In genomic region chr15:85781099-85781498, GRCh38 we compare ENCODE assay signal across 1 cellular context.
TF ChIP-seq lines count a peak whose summit lies in the region.

No MANE protein-coding gene starts in this region.

TF ChIP-seq in HepG2, 621 proteins besides CTCF, POLR2A, EP300 and RAD21 (continued from another document and continues in another):
- TF ChIP-seq ZFP91 (CRISPR knock-in tag; IDR thresholded peaks at IDR 0.05; ENCODE audit: borderline replicate concordance) (no peak), NR1H2 (CRISPR knock-in tag; IDR thresholded peaks at IDR 0.05; ENCODE audit: borderline replicate concordance, low read depth) (no peak), HNF4A (CRISPR knock-in tag; IDR thresholded peaks at IDR 0.05) (peak; percentile 91), ZNF496 (CRISPR knock-in tag; IDR thresholded peaks at IDR 0.05; ENCODE audit: insufficient replicate concordance) (no peak), ZNF614 (CRISPR knock-in tag; IDR thresholded peaks at IDR 0.05; ENCODE audit: borderline replicate concordance) (0 out of 2 replicates have a peak, but pooled peaks have one; percentile 49), TOE1 (CRISPR knock-in tag; IDR thresholded peaks at IDR 0.05) (no peak), RCOR2 (CRISPR knock-in tag; IDR thresholded peaks at IDR 0.05) (peak; percentile 68), ZNF605 (CRISPR knock-in tag; IDR thresholded peaks at IDR 0.05) (no peak), MEIS2 (CRISPR knock-in tag; IDR thresholded peaks at IDR 0.05) (peak; percentile 90), KAT7 (CRISPR knock-in tag; IDR thresholded peaks at IDR 0.05; ENCODE audit: borderline replicate concordance) (no peak), MTF2 (CRISPR knock-in tag; IDR thresholded peaks at IDR 0.05; ENCODE audit: borderline replicate concordance) (no peak), GFI1 (CRISPR knock-in tag; IDR thresholded peaks at IDR 0.05; ENCODE audit: borderline replicate concordance) (no peak), CSRNP2 (CRISPR knock-in tag; conservative IDR thresholded peaks at IDR 0.05; ENCODE audit: low read depth) (no peak), HOXD1 (CRISPR knock-in tag; IDR thresholded peaks at IDR 0.05) (no peak), ZFAT (CRISPR knock-in tag; conservative IDR thresholded peaks at IDR 0.05) (no peak), ZNF44 (CRISPR knock-in tag; IDR thresholded peaks at IDR 0.05) (no peak), BATF2 (CRISPR knock-in tag; IDR thresholded peaks at IDR 0.05) (no peak), SP2 (CRISPR knock-in tag; IDR thresholded peaks at IDR 0.05) (no peak), ZFP41 (CRISPR knock-in tag; IDR thresholded peaks at IDR 0.05; ENCODE audit: borderline replicate concordance) (no peak), SNAPC5 (CRISPR knock-in tag; IDR thresholded peaks at IDR 0.05; ENCODE audit: borderline replicate concordance) (no peak), NFATC3 (CRISPR knock-in tag; IDR thresholded peaks at IDR 0.05) (no peak), FOXO4 (CRISPR knock-in tag; conservative IDR thresholded peaks at IDR 0.05) (no peak), PRPF4 (IDR thresholded peaks at IDR 0.05; ENCODE audit: low read depth, low read length, poor library complexity, severe bottlenecking) (no peak), FOXM1 (CRISPR knock-in tag; IDR thresholded peaks at IDR 0.05) (no peak), IRF1 (CRISPR knock-in tag; IDR thresholded peaks at IDR 0.05; ENCODE audit: low read depth) (no peak), POGZ (CRISPR knock-in tag; IDR thresholded peaks at IDR 0.05) (peak; percentile 76), MLX (CRISPR knock-in tag; IDR thresholded peaks at IDR 0.05) (no peak), ZBTB38 (CRISPR knock-in tag; IDR thresholded peaks at IDR 0.05) (peak; percentile 38; the same call in 1 of the 2 replicates), ZNF619 (CRISPR knock-in tag; IDR thresholded peaks at IDR 0.05) (no peak), HINFP (CRISPR knock-in tag; IDR thresholded peaks at IDR 0.05; ENCODE audit: low read depth) (no peak), ARID2 (CRISPR knock-in tag; IDR thresholded peaks at IDR 0.05; ENCODE audit: borderline replicate concordance) (no peak), HMGXB3 (CRISPR knock-in tag; IDR thresholded peaks at IDR 0.05; ENCODE audit: borderline replicate concordance) (no peak), ZNF263 (CRISPR knock-in tag; IDR thresholded peaks at IDR 0.05) (no peak), TCF7L2 (IDR thresholded peaks at IDR 0.05; ENCODE audit: low read depth, low read length) (no peak), MXD1 (CRISPR knock-in tag; IDR thresholded peaks at IDR 0.05) (no peak), ZKSCAN8 (CRISPR knock-in tag; IDR thresholded peaks at IDR 0.05; ENCODE audit: borderline replicate concordance) (no peak), MED8 (CRISPR knock-in tag; IDR thresholded peaks at IDR 0.05; ENCODE audit: insufficient replicate concordance) (no peak), ZBED4 (CRISPR knock-in tag; IDR thresholded peaks at IDR 0.05; ENCODE audit: borderline replicate concordance) (no peak), ATAD3A (CRISPR knock-in tag; IDR thresholded peaks at IDR 0.05) (no peak), TIGD3 (CRISPR knock-in tag; IDR thresholded peaks at IDR 0.05; ENCODE audit: borderline replicate concordance) (no peak), ZMAT3 (CRISPR knock-in tag; conservative IDR thresholded peaks at IDR 0.05) (no peak), TP53 (CRISPR knock-in tag; conservative IDR thresholded peaks at IDR 0.05) (no peak), ZNF572 (CRISPR knock-in tag; IDR thresholded peaks at IDR 0.05) (no peak), ZSCAN9 (CRISPR knock-in tag; IDR thresholded peaks at IDR 0.05; ENCODE audit: borderline replicate concordance) (no peak), U2AF1 (optimal IDR thresholded peaks at IDR 0.05; ENCODE audit: low read depth, low read length) (no peak), PHF5A (CRISPR knock-in tag; IDR thresholded peaks at IDR 0.05; ENCODE audit: low read depth, unreplicated experiment) (no peak), ZNF549 (CRISPR knock-in tag; IDR thresholded peaks at IDR 0.05) (no peak), KLF11 (CRISPR knock-in tag; IDR thresholded peaks at IDR 0.05) (no peak), PPARG (CRISPR knock-in tag; conservative IDR thresholded peaks at IDR 0.05) (peak; percentile 74; the same call in 1 of the 2 replicates)
